In genomic region chr2:74307720-74308119, GRCh38 we compare ENCODE assay signal across 34 cellular contexts. TPM values are rescaled to one million over a fixed set of nuclear protein-coding genes. Genes with fewer than 3 reads are reported as not detected.
A peak's percentile ranks its signal among the peaks of the same experiment; 100 is the strongest.
DNase-seq lines count a peak whose midpoint lies in the region; ATAC-seq, FAIRE-seq and TF ChIP-seq lines count a peak whose summit lies in the region.
"Had no signal": no experiment of that assay in that cellular context is flagged by ENCODE, and none has a peak within 500 bp of the region (broad histone marks: within the 10 kb centered on the region; RNA-seq: fewer than 3 reads in every experiment).

No MANE protein-coding gene starts in this region.

- H3K9me3 Mint-ChIP-seq in activated T-cell treated with anti-CD3 and anti-CD28 coated beads, Interleukin-2, amount 50 U/mL, for 72 hours, result no peaks in the 10 kb centered on the region
- peaks cover 10% of the 10 kb centered on the region for H3K9me3 Mint-ChIP-seq in osteocyte (ENCODE audit: unreplicated experiment)
- H3K9me3 Mint-ChIP-seq: CD4-positive, alpha-beta memory T cell; CD4-positive, alpha-beta T cell; CD8-positive, alpha-beta memory T cell; CD8-positive, alpha-beta T cell had no signal

- TF ChIP-seq EP300 in HepG2 (IDR thresholded peaks at IDR 0.05; ENCODE audit: low read depth in 2 of 2, low read length in 2 of 2), result no peak
- TF ChIP-seq EP300 in HepG2 (CRISPR knock-in tag; IDR thresholded peaks at IDR 0.05; ENCODE audit: borderline replicate concordance), result no peak

- CTCF ChIA-PET in HepG2 (lab: Yijun Ruan, JAX; ENCODE audit: low intra/inter-chr PET ratio, low total read pairs), result no interaction called here

- H3K9me3 ChIP-seq in HepG2 (ENCODE audit: low read length), result no peaks in the 10 kb centered on the region
- no peaks in the 10 kb centered on the region for H3K9me3 ChIP-seq in right lobe of liver
- H3K9me3 ChIP-seq: A549; BE2C; BLaER1; BLaER1 treated with 17β-estradiol and CSF1 and Interleukin-3, amounts not matched to agents 10 nM and 100 nM; Caco-2 had no signal

- TF ChIP-seq CTCF in HepG2 (CRISPR knock-in tag; IDR thresholded peaks at IDR 0.05) (no peak), right lobe of liver (IDR thresholded peaks at IDR 0.05) (no peak), osteocyte (IDR thresholded peaks at IDR 0.05) (no peak)

- TF ChIP-seq POLR2A in HepG2 (IDR thresholded peaks at IDR 0.05; ENCODE audit: insufficient read depth in 1 of 2, low read depth in 2 of 2, low read length in 2 of 2) (no peak), right lobe of liver (IDR thresholded peaks at IDR 0.05) (no peak)

- no peaks in the 10 kb centered on the region for H3K27me3 Mint-ChIP-seq in activated T-cell treated with anti-CD3 and anti-CD28 coated beads, Interleukin-2, amount 50 U/mL, for 72 hours (ENCODE audit: low read depth)
- H3K27me3 Mint-ChIP-seq in osteocyte (ENCODE audit: unreplicated experiment), result peaks cover 35% of the 10 kb centered on the region
- H3K27me3 Mint-ChIP-seq: B cell; CD4-positive, alpha-beta memory T cell; CD4-positive, alpha-beta T cell; CD4-positive, CD25-positive, alpha-beta regulatory T cell; CD8-positive, alpha-beta memory T cell had no signal

- H4K20me1 ChIP-seq in HepG2 (ENCODE audit: insufficient read depth, low read length), result no peaks in the 10 kb centered on the region
- H4K20me1 ChIP-seq: BLaER1; BLaER1 treated with 17β-estradiol and CSF1 and Interleukin-3, amounts not matched to agents 10 nM and 100 nM had no signal

- no peak overlapping the region for H3K27ac ChIP-seq in HepG2 (ENCODE audit: extremely low read length, insufficient read depth, low read length)
- H3K27ac ChIP-seq in right lobe of liver, result no peak overlapping the region
- H3K27ac ChIP-seq: 22Rv1; A549; BLaER1; BLaER1 treated with 17β-estradiol and CSF1 and Interleukin-3, amounts not matched to agents 10 nM and 100 nM; C4-2B had no signal

- intact Hi-C loops in HepG2 (cut with micrococcal nuclease; ENCODE audit: unreplicated experiment) (no loop called here), right lobe of liver (cut with DNase I) (no loop called here)

- in situ Hi-C loops in HepG2 (cut with HindIII; ENCODE audit: extremely low pct_ligation_motif_present, low pct_unique_long_range_greater_than_20kb), result no loop called here

- ATAC-seq in activated T-cell treated with anti-CD3 and anti-CD28 coated beads, Interleukin-2, amount 50 U/mL, for 72 hours (replicated peaks in 1 of 2), result no peak
- ATAC-seq in HepG2 (no peak), right lobe of liver (no peak)
- ATAC-seq: A549; CD8-positive, alpha-beta T cell had no signal

- WGBS in HepG2 (ENCODE audit: low lambda C conversion rate), result 44% methylated on average over 8 of the region's 8 CpGs
- 77% methylated on average over 3 of the region's 8 CpGs for WGBS in right lobe of liver (ENCODE audit: insufficient coverage, low coverage, low lambda C conversion rate, missing lambda C conversion rate)

- no TSS peak for BruUV-seq in HepG2 (replicated peaks; lab: Mats Ljungman, UMichigan)

- no peak overlapping the region for H3K4me3 Mint-ChIP-seq in activated T-cell treated with anti-CD3 and anti-CD28 coated beads, Interleukin-2, amount 50 U/mL, for 72 hours
- H3K4me3 Mint-ChIP-seq in osteocyte (ENCODE audit: unreplicated experiment), result no peak overlapping the region
- H3K4me3 Mint-ChIP-seq: B cell; CD14-positive monocyte; CD4-positive, alpha-beta memory T cell; CD4-positive, alpha-beta T cell; CD4-positive, CD25-positive, alpha-beta regulatory T cell; CD8-positive, alpha-beta memory T cell; CD8-positive, alpha-beta T cell had no signal

- no peaks in the 10 kb centered on the region for H3K36me3 ChIP-seq in HepG2 (replicated peaks in 1 of 2; ENCODE audit: control insufficient read depth in 1 of 2, insufficient read depth in 2 of 2, low read length in 2 of 2)
- H3K36me3 ChIP-seq in right lobe of liver, result no peaks in the 10 kb centered on the region
- H3K36me3 ChIP-seq: BE2C; BLaER1; BLaER1 treated with 17β-estradiol and CSF1 and Interleukin-3, amounts not matched to agents 10 nM and 100 nM had no signal

- no peak for TF ChIP-seq RAD21 in HepG2 (CRISPR knock-in tag; IDR thresholded peaks at IDR 0.05)

- H3K9ac ChIP-seq in HepG2 (ENCODE audit: insufficient read depth, low read depth, low read length), result no peak overlapping the region
- H3K9ac ChIP-seq: BLaER1; BLaER1 treated with 17β-estradiol and CSF1 and Interleukin-3, amounts not matched to agents 10 nM and 100 nM had no signal

- no peak overlapping the region for H3K4me2 ChIP-seq in HepG2 (ENCODE audit: low read depth, low read length)
- H3K4me2 ChIP-seq: A549; BLaER1; BLaER1 treated with 17β-estradiol and CSF1 and Interleukin-3, amounts not matched to agents 10 nM and 100 nM had no signal

- H3K4me1 Mint-ChIP-seq in activated T-cell treated with anti-CD3 and anti-CD28 coated beads, Interleukin-2, amount 50 U/mL, for 72 hours (ENCODE audit: low read depth), result peaks cover 8% of the 10 kb centered on the region
- no peaks in the 10 kb centered on the region for H3K4me1 Mint-ChIP-seq in osteocyte (ENCODE audit: unreplicated experiment)
- H3K4me1 Mint-ChIP-seq: B cell, CD14-positive monocyte had no signal

- H3K27me3 ChIP-seq in HepG2 (ENCODE audit: control insufficient read depth in 1 of 2, insufficient read depth in 2 of 2, low read length in 2 of 2), result no peaks in the 10 kb centered on the region
- no peaks in the 10 kb centered on the region for H3K27me3 ChIP-seq in right lobe of liver
- H3K27me3 ChIP-seq: BE2C; BLaER1; BLaER1 treated with 17β-estradiol and CSF1 and Interleukin-3, amounts not matched to agents 10 nM and 100 nM had no signal

- H3K36me3 Mint-ChIP-seq in activated T-cell treated with anti-CD3 and anti-CD28 coated beads, Interleukin-2, amount 50 U/mL, for 72 hours (ENCODE audit: insufficient read depth in 2 of 2), result no peaks in the 10 kb centered on the region
- H3K36me3 Mint-ChIP-seq in osteocyte (ENCODE audit: unreplicated experiment), result no peaks in the 10 kb centered on the region
- H3K36me3 Mint-ChIP-seq: CD14-positive monocyte had no signal

- H3K4me3 ChIP-seq in HepG2 (replicated peaks in 1 of 3; ENCODE audit: insufficient read depth in 1 of 3, low read depth in 2 of 3, low read length in 3 of 3) (no peak overlapping the region), right lobe of liver (no peak overlapping the region)
- H3K4me3 ChIP-seq: A549; BLaER1; BLaER1 treated with 17β-estradiol and CSF1 and Interleukin-3, amounts not matched to agents 10 nM and 100 nM had no signal

- no peaks in the 10 kb centered on the region for H3K4me1 ChIP-seq in HepG2 (ENCODE audit: insufficient read depth, low read length)
- H3K4me1 ChIP-seq in right lobe of liver, result no peaks in the 10 kb centered on the region
- H3K4me1 ChIP-seq: A549; BE2C; BLaER1; BLaER1 treated with 17β-estradiol and CSF1 and Interleukin-3, amounts not matched to agents 10 nM and 100 nM; Caco-2 had no signal

- no peak for FAIRE-seq in HepG2 (lab: Jason Lieb, UNC)
- FAIRE-seq: A204.1, A549, D721Med had no signal

- H2AFZ ChIP-seq in HepG2 (ENCODE audit: low read length), result no peak overlapping the region

- H3K27ac Mint-ChIP-seq in activated T-cell treated with anti-CD3 and anti-CD28 coated beads, Interleukin-2, amount 50 U/mL, for 72 hours, result peak overlapping the region; percentile 16
- no peak overlapping the region for H3K27ac Mint-ChIP-seq in osteocyte (ENCODE audit: unreplicated experiment)
- H3K27ac Mint-ChIP-seq: B cell; CD14-positive monocyte; CD4-positive, alpha-beta T cell; CD4-positive, CD25-positive, alpha-beta regulatory T cell; CD8-positive, alpha-beta memory T cell; CD8-positive, alpha-beta T cell had no signal

- no peaks in the 10 kb centered on the region for H3K79me2 ChIP-seq in HepG2 (ENCODE audit: insufficient read depth, low read length)

- POLR2A ChIA-PET in HepG2 (lab: Yijun Ruan, JAX), result no interaction called here

- DNase-seq in activated T-cell treated with anti-CD3 and anti-CD28 coated beads, Interleukin-2, amount 50 U/mL, for 72 hours, result no peak
- DNase-seq in activated T-cell treated with anti-CD3 and anti-CD28 coated beads, Interleukin-2, amount 50 U/mL, for 48 hours, result no peak
- DNase-seq in HepG2 (ENCODE audit: low spot score) (no peak), right lobe of liver (no peak), osteocyte (ENCODE audit: extremely low spot score, unreplicated experiment) (peak; percentile 75), DMS 273 treated with DMSO at 0.1 percent for 48 hours (lab: John Stamatoyannopoulos, UW) (no peak)
- DNase-seq: 8988T; ACHN; AML-193; BE2C; C1 segment of cervical spinal cord; Caco-2; Calu3; CD4-positive, alpha-beta memory T cell; CD4-positive, alpha-beta T cell; CD4-positive, CD25-positive, alpha-beta regulatory T cell; CD8-positive, alpha-beta memory T cell; CD8-positive, alpha-beta T cell; COR-L47; DMS153; DMS53; DMS79; DMS79 treated with DMSO at 0.1 percent for 48 hours; DND-41; EL had no signal

TF ChIP-seq in HepG2, 621 proteins besides CTCF, POLR2A, EP300 and RAD21 (continues in another document):
- no peak for TF ChIP-seq HOXA9 (CRISPR knock-in tag; IDR thresholded peaks at IDR 0.05; ENCODE audit: borderline replicate concordance)

RNA-seq across cellular contexts. Expression of gene SLC4A5, which starts 35.5 kb away (rescaled TPM):
- 1 to 10 TPM; 4.4 to 6.5 TPM for total RNA-seq in activated T-cell treated with anti-CD3 and anti-CD28 coated beads, Interleukin-2, amount 50 U/mL, for 72 hours
- total RNA-seq in HepG2 (2016; rRNA removed; fragmentation: Illumina TruSeq; extraction: Trizol) (0.25 TPM in 1 of 2 replicates, not detected in the other), right lobe of liver (1 to 10 TPM in 2 of 6 experiments, under 1 TPM in 4; 0.12 to 1.2 (median 0.68) TPM), osteocyte (1.6 and 2.3 TPM in 2 replicates)
- not detected in 2 replicates for total RNA-seq in HepG2 (2016; cell fraction: cytosol; rRNA removed; fragmentation: Illumina TruSeq; extraction: Trizol; ENCODE audit: low read depth)
- 0.09 TPM in 1 of 2 replicates, not detected in the other for total RNA-seq in HepG2 (2016; cell fraction: insoluble cytoplasmic fraction; rRNA removed; fragmentation: Illumina TruSeq; extraction: Trizol)
- not detected in 2 replicates for total RNA-seq in HepG2 (2016; cell fraction: membrane; rRNA removed; fragmentation: Illumina TruSeq; extraction: Trizol)
- 0.34 and 0.53 TPM in 2 replicates for total RNA-seq in HepG2 (2016; cell fraction: nucleus; rRNA removed; fragmentation: Illumina TruSeq; extraction: Trizol)
- 0.50 and 0.51 TPM in 2 replicates for polyA plus RNA-seq in HepG2 (2011; rRNA removed)
- 0.01 TPM in 1 of 2 replicates, not detected in the other for polyA plus RNA-seq in HepG2 (2011; cell fraction: cytosol; rRNA removed)
- 0.14 and 0.74 TPM in 2 replicates for polyA plus RNA-seq in HepG2 (2011; cell fraction: nucleus; rRNA removed)
- polyA plus RNA-seq in HepG2 (2012), result 0.74 and 0.93 TPM in 2 replicates
- not detected in 2 replicates for polyA plus RNA-seq in HepG2 (2016; cell fraction: cytosol; fragmentation: Illumina TruSeq; extraction: Trizol; ENCODE audit: low read depth)
- 0.49 TPM in 1 of 2 replicates, not detected in the other for polyA plus RNA-seq in HepG2 (2016; cell fraction: insoluble cytoplasmic fraction; fragmentation: Illumina TruSeq; extraction: Trizol; ENCODE audit: low read depth)
- not detected in 2 replicates for polyA plus RNA-seq in HepG2 (2016; cell fraction: membrane; fragmentation: Illumina TruSeq; extraction: Trizol; ENCODE audit: low read depth)
- polyA plus RNA-seq in HepG2 (2016; cell fraction: nucleus; fragmentation: Illumina TruSeq; extraction: Trizol; ENCODE audit: insufficient read depth, low read depth), result 0.30 and 1.1 TPM in 2 replicates
- 0.26 and 0.56 TPM in 2 replicates for polyA minus RNA-seq in HepG2 (2011; rRNA and poly(A)+ RNA removed; ENCODE audit: low replicate concordance)
- polyA minus RNA-seq in HepG2 (2011; cell fraction: cytosol; rRNA and poly(A)+ RNA removed), result 0.09 TPM in 1 of 2 replicates, not detected in the other
- polyA minus RNA-seq in HepG2 (2011; cell fraction: nucleus; rRNA and poly(A)+ RNA removed), result 1.0 and 1.1 TPM in 2 replicates
